1 cellular context compared by ENCODE assay signal in genomic region chr3:43690400-43691119, GRCh38.
A peak's percentile ranks its signal among the peaks of the same experiment; 100 is the strongest.
TF ChIP-seq lines count a peak whose summit lies in the region.

TSS of gene ABHD5 (plus strand) at chr3:43690938. CDS start at chr3:43690993, 55 bp downstream.

TF ChIP-seq in HepG2, 621 proteins besides CTCF, POLR2A, EP300 and RAD21 (continued from another document and continues in another):
- TF ChIP-seq DZIP1 (CRISPR knock-in tag; IDR thresholded peaks at IDR 0.05), result no peak; the same call in 1 of the 2 replicates
- TF ChIP-seq KLF16 (CRISPR knock-in tag; IDR thresholded peaks at IDR 0.05), result peak in 1 of 2 experiments; percentile 85; a peak in 1 of 4 replicates
- TF ChIP-seq NR1H2 (CRISPR knock-in tag; IDR thresholded peaks at IDR 0.05; ENCODE audit: borderline replicate concordance, low read depth), result 0 out of 2 replicates have a peak, but pooled peaks have one; percentile 50
- TF ChIP-seq PLSCR1 (CRISPR knock-in tag; IDR thresholded peaks at IDR 0.05; ENCODE audit: borderline replicate concordance), result no peak
- TF ChIP-seq CAMTA2 (CRISPR knock-in tag; IDR thresholded peaks at IDR 0.05; ENCODE audit: borderline replicate concordance), result peak; percentile 4; the same call in 1 of the 2 replicates
- peak; percentile 63 for TF ChIP-seq ZNF501 (CRISPR knock-in tag; IDR thresholded peaks at IDR 0.05)
- no peak for TF ChIP-seq ZNF512 (CRISPR knock-in tag; IDR thresholded peaks at IDR 0.05)
- TF ChIP-seq AKAP8 (CRISPR knock-in tag; IDR thresholded peaks at IDR 0.05), result no peak; the same call in none of the 2 replicates
- TF ChIP-seq ZNF10 (CRISPR knock-in tag; IDR thresholded peaks at IDR 0.05; ENCODE audit: borderline replicate concordance, low read depth), result no peak
- no peak for TF ChIP-seq PBX3 (CRISPR knock-in tag; IDR thresholded peaks at IDR 0.05; ENCODE audit: borderline replicate concordance)
- TF ChIP-seq NR2F1 (CRISPR knock-in tag; IDR thresholded peaks at IDR 0.05), result 0 out of 4 replicates have a peak, but pooled peaks of 1 of the 2 experiments have one; percentile 14
- peak; percentile 35; the same call in 1 of the 2 replicates for TF ChIP-seq NR2C2 (CRISPR knock-in tag; IDR thresholded peaks at IDR 0.05; ENCODE audit: borderline replicate concordance)
- TF ChIP-seq ZBED4 (CRISPR knock-in tag; IDR thresholded peaks at IDR 0.05; ENCODE audit: borderline replicate concordance), result peak; percentile 97
- TF ChIP-seq ZNF790 (CRISPR knock-in tag; IDR thresholded peaks at IDR 0.05; ENCODE audit: borderline replicate concordance), result peak; percentile 97
- no peak for TF ChIP-seq HOXA7 (CRISPR knock-in tag; IDR thresholded peaks at IDR 0.05)
- no peak for TF ChIP-seq HDAC6 (IDR thresholded peaks at IDR 0.05; ENCODE audit: low read depth, low read length)
- TF ChIP-seq SP1 (IDR thresholded peaks at IDR 0.05), result no peak
- 0 out of 2 replicates have a peak, but pooled peaks have one; percentile 23 for TF ChIP-seq SP1 (CRISPR knock-in tag; IDR thresholded peaks at IDR 0.05)
- peak; percentile 91; the same call in 1 of the 2 replicates for TF ChIP-seq ZNF101 (CRISPR knock-in tag; IDR thresholded peaks at IDR 0.05; ENCODE audit: borderline replicate concordance, low read depth)
- peak; percentile 13 for TF ChIP-seq ZFP82 (CRISPR knock-in tag; IDR thresholded peaks at IDR 0.05; ENCODE audit: borderline replicate concordance)
- no peak for TF ChIP-seq RBAK (CRISPR knock-in tag; IDR thresholded peaks at IDR 0.05)
- no peak for TF ChIP-seq FOXC1 (CRISPR knock-in tag; IDR thresholded peaks at IDR 0.05; ENCODE audit: borderline replicate concordance)
- TF ChIP-seq HBP1 (CRISPR knock-in tag; IDR thresholded peaks at IDR 0.05; ENCODE audit: low read depth), result peak; percentile 64; the same call in 1 of the 2 replicates
- TF ChIP-seq KDM2A (CRISPR knock-in tag; IDR thresholded peaks at IDR 0.05; ENCODE audit: borderline replicate concordance, low read depth), result peak; percentile 83
- TF ChIP-seq JUNB (CRISPR knock-in tag; IDR thresholded peaks at IDR 0.05; ENCODE audit: borderline replicate concordance), result no peak
- TF ChIP-seq MEF2D (CRISPR knock-in tag; IDR thresholded peaks at IDR 0.05), result 0 out of 2 replicates have a peak, but pooled peaks have one; percentile 66
- peak; percentile 50; the same call in 1 of the 2 replicates for TF ChIP-seq KDM1A (CRISPR knock-in tag; IDR thresholded peaks at IDR 0.05)
- TF ChIP-seq HNF4A (CRISPR knock-in tag; IDR thresholded peaks at IDR 0.05), result no peak
- TF ChIP-seq TCF7 (IDR thresholded peaks at IDR 0.05; ENCODE audit: low read depth), result no peak
- no peak for TF ChIP-seq ATM (IDR thresholded peaks at IDR 0.05; ENCODE audit: borderline replicate concordance)
- TF ChIP-seq REXO4 (CRISPR knock-in tag; IDR thresholded peaks at IDR 0.05; ENCODE audit: borderline replicate concordance), result peak; percentile 23; the same call in 1 of the 2 replicates
- TF ChIP-seq ZNF281 (CRISPR knock-in tag; IDR thresholded peaks at IDR 0.05; ENCODE audit: borderline replicate concordance), result peak; percentile 51; the same call in 1 of the 2 replicates
- TF ChIP-seq SMARCC2 (IDR thresholded peaks at IDR 0.05), result no peak
- peak; percentile 82 for TF ChIP-seq HNRNPLL (IDR thresholded peaks at IDR 0.05; ENCODE audit: low read depth, low read length, poor library complexity, severe bottlenecking)
- TF ChIP-seq ATF3 (CRISPR knock-in tag; IDR thresholded peaks at IDR 0.05), result peak; percentile 46; the same call in 1 of the 2 replicates
- no peak for TF ChIP-seq ZNF207 (IDR thresholded peaks at IDR 0.05; ENCODE audit: borderline replicate concordance)
- TF ChIP-seq ZNF121 (CRISPR knock-in tag; IDR thresholded peaks at IDR 0.05), result no peak; the same call in 1 of the 2 replicates
- peak; percentile 74 for TF ChIP-seq BATF2 (CRISPR knock-in tag; IDR thresholded peaks at IDR 0.05)
- no peak for TF ChIP-seq ISX (CRISPR knock-in tag; conservative IDR thresholded peaks at IDR 0.05)
- TF ChIP-seq ZNF274 (CRISPR knock-in tag; IDR thresholded peaks at IDR 0.05), result peak; percentile 94
